Comparison of ENCODE assay signal across 8 cellular contexts in the genomic region with DNA sequence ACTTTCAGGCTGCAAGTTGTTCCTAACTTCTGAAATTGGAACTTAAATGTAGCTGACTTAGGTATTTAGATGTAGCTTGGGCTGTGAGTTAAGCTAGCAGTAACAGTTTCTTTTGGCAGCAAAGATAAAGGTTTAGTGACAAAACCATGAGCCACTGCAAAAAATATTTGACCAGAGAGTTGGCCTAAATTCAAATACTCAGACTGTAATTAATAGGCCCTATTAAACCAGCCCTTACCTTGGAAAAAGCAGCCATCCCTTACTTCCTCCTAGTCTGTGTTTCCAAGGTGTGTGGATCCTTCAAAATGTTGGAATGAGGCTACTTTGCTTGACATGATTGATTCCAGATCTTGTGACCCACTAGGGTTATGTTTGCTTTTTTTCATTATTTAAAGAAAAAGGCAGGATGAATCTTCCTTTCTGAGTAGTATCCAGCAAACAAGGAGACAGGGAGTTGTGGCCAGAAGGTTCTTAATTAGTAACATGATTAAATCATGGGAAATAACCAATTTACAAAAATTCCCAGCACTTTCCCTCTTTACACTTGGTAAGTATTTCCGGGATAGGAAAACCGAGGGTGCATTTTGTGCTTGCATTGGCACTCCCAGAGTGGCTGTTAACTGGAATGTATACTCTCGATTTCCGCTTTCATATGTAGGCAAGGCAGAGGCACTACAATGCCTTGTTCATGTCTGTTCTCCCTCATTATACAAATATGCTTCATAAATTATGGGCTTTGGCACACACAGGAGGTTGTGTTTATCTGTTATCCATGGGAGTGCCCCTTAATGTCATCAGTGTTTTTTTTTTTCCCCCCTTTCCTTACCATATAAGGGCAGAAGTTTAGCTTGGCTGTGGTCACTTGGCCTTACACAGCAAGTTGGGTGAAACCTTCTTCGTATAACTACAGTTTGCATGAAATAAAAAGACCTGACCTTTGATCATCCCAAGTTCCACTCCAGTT. TPM values are rescaled to one million over a fixed set of nuclear protein-coding genes. Genes with fewer than 3 reads are reported as not detected.
DNase-seq lines count a peak whose midpoint lies in the region; ATAC-seq, FAIRE-seq and TF ChIP-seq lines count a peak whose summit lies in the region.

No MANE protein-coding gene starts in this region.

- peaks cover 43% of the 10 kb centered on the region for H3K36me3 ChIP-seq in HAP-1 (replicated peaks)
- peaks cover 0 to under 1% of the 10 kb centered on the region in 2 donors for H3K36me3 ChIP-seq in small intestine (ENCODE audit: control insufficient read depth in 2 of 2, insufficient read depth in 2 of 2, low read length in 2 of 2)

- ATAC-seq in HG03378 (IDR thresholded peaks at IDR 0.05; ENCODE audit: unreplicated experiment) = no peak

- H3K9me3 Mint-ChIP-seq in endothelial cell (ENCODE audit: unreplicated experiment) = no peaks in the 10 kb centered on the region

- H3K9me3 ChIP-seq in HAP-1 = no peaks in the 10 kb centered on the region
- no peaks in the 10 kb centered on the region for H3K9me3 ChIP-seq in small intestine (ENCODE audit: control insufficient read depth, low read depth)

- no peak overlapping the region for H3K27ac Mint-ChIP-seq in endothelial cell (ENCODE audit: unreplicated experiment)

- in situ Hi-C loops in HAP-1 (cut with MboI; ENCODE audit: low sequenced_read_pairs) = no loop called here

- H3K27me3 Mint-ChIP-seq in endothelial cell (ENCODE audit: unreplicated experiment) = peaks cover 10% of the 10 kb centered on the region

- H3K4me1 ChIP-seq in HAP-1 (peaks cover 72% of the 10 kb centered on the region), small intestine (ENCODE audit: control insufficient read depth in 2 of 2, insufficient read depth in 1 of 2, low read depth in 1 of 2, low read length in 1 of 2) (peaks cover 4 to 22% of the 10 kb centered on the region in 2 donors)

- DNase-seq in HAP-1 (ENCODE audit: low spot score in 2 of 2) (peak in 1 of 2 experiments; percentile 56), RCC 7860 (ENCODE audit: low spot score) (peak; percentile 64), fibroblast of pulmonary artery (ENCODE audit: low read depth) (peak; percentile 79), small intestine (peak; percentile 92), endothelial cell (ENCODE audit: low spot score) (no peak)
- DNase-seq in stimulated activated CD4-positive, alpha-beta T cell treated with anti-CD3 and anti-CD28 coated beads, Interleukin-12 subunit alpha, Interleukin-12 subunit beta, amount 100 ng/mL, for 4 hours = no peak
- DNase-seq in stimulated activated CD4-positive, alpha-beta T cell treated with anti-CD3 and anti-CD28 coated beads, Interleukin-2, amount 100 ng/mL, for 24 hours = no peak

- no peak for TF ChIP-seq CTCF in fibroblast of pulmonary artery (IDR thresholded peaks at IDR 0.05; ENCODE audit: low read length, missing control alignments)
- TF ChIP-seq CTCF in endothelial cell (IDR thresholded peaks at IDR 0.05; ENCODE audit: unreplicated experiment) = no peak

- H3K36me3 Mint-ChIP-seq in endothelial cell (ENCODE audit: low read depth, unreplicated experiment) = peaks cover 5% of the 10 kb centered on the region

- H3K27me3 ChIP-seq in HAP-1 (ENCODE audit: low read depth) (no peaks in the 10 kb centered on the region), small intestine (ENCODE audit: control insufficient read depth in 2 of 2, insufficient read depth in 2 of 2, low read length in 2 of 2) (no peaks in the 10 kb centered on the region)

- peak overlapping the region; percentile 96 to 97 for H3K27ac ChIP-seq in small intestine (ENCODE audit: low read depth in 1 of 2, low read length in 1 of 2)

- FAIRE-seq in RCC 7860 (lab: Jason Lieb, UNC) (peak; percentile 54), small intestine (lab: Jason Lieb, UNC) (no peak)

- whole genome bisulfite sequencing in small intestine, 3 donors = 5 to 39% (median 29%) methylated on average over 5 of the region's 5 CpGs

- peaks cover 29% of the 10 kb centered on the region for H3K4me1 Mint-ChIP-seq in endothelial cell (ENCODE audit: unreplicated experiment)

- H3K4me3 ChIP-seq in HAP-1 (peak overlapping the region; percentile 65; the same call in 1 of the 2 replicates), fibroblast of pulmonary artery (replicated peaks; ENCODE audit: low read depth, low read length) (no peak overlapping the region), small intestine (ENCODE audit: low read depth in 1 of 2, low read length in 2 of 2) (peak overlapping the region in 1 of 2 donors; percentile 93)

- no peak overlapping the region for H3K4me3 Mint-ChIP-seq in endothelial cell (ENCODE audit: unreplicated experiment)

RNA-seq across cellular contexts. Expression of a gene that starts 8.5 kb away (rescaled TPM):
- polyA plus RNA-seq in small intestine = 100 to 1,000 TPM; 353 to 542 (median 411) TPM
- total RNA-seq in endothelial cell (ENCODE audit: unreplicated experiment) = 106 TPM

Comparison
In these comparisons a context has a peak if more than half of its experiments do, and no peak if none do; other contexts are left out.
1. DNase-seq: peak in RCC 7860 (single experiment), fibroblast of pulmonary artery (single experiment) and small intestine (single experiment); none in stimulated activated CD4-positive, alpha-beta T cell treated with anti-CD3 and anti-CD28 coated beads, Interleukin-12 subunit alpha, Interleukin-12 subunit beta, amount 100 ng/mL, for 4 hours (single experiment), stimulated activated CD4-positive, alpha-beta T cell treated with anti-CD3 and anti-CD28 coated beads, Interleukin-2, amount 100 ng/mL, for 24 hours (0 of 2) and endothelial cell (single experiment).